In the genomic region with DNA sequence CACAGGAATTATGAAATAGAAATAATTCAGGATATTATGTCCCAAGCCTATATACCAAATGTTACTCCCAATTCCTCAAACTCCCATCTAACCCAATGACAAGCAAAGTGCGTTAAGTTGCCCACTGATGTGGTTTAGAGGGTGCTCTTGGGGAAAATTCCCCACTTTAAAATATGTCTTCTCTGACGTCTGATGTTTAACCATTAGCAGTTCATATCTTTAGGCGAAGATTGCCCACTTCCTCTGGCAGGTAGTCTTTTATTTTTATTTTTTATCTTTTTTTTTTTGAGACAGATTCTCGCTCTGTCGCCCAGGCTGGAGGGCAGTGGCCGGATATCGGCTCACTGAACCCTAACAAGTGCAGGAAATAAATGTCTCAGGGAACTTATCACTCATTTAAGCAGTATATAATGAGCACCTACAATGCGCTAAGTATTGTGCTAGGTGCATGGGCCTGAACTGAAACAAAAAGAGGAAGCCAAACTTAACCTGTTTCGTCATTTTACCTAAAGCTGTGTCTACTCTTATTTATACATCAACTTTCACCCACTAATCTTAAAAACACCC, we compare ENCODE assay signal across 8 cellular contexts. TPM values are rescaled to one million over a fixed set of nuclear protein-coding genes. Genes with fewer than 3 reads are reported as not detected.
DNase-seq lines count a peak whose midpoint lies in the region; ATAC-seq and TF ChIP-seq lines count a peak whose summit lies in the region.

No MANE protein-coding gene starts in this region.

- H3K36me3 ChIP-seq in cardiac muscle cell, result no peaks in the 10 kb centered on the region

- H3K9me3 ChIP-seq in cardiac muscle cell (ENCODE audit: low read depth), result no peaks in the 10 kb centered on the region

- TF ChIP-seq CTCF in cardiac muscle cell (IDR thresholded peaks at IDR 0.05; ENCODE audit: low read depth, low read length), result no peak

- intact Hi-C loops in Right ventricle myocardium inferior (cut with DNase I), result loop anchor here (10.0 kb wide), 1 partner anchor 197 kb away; a partner anchor contains a TSS

- H3K4me3 Mint-ChIP-seq in IgD-negative memory B cell (peak overlapping the region; percentile 82 to 99 (median 96)), naive B cell (peak overlapping the region; percentile 94 to 100 (median 98))
- H3K4me3 Mint-ChIP-seq in activated naive CD4-positive, alpha-beta T cell treated with anti-CD3 and anti-CD28 coated beads, Interleukin-2, amount 50 U/mL, for 24 hours, result peak overlapping the region; percentile 98

- DNase-seq in cardiac muscle cell (ENCODE audit: low read depth in 1 of 2, low spot score in 1 of 2) (no peak), Right ventricle myocardium inferior (ENCODE audit: missing footprints) (no peak), naive B cell (peak; percentile 88), hypothalamus (lab: John Stamatoyannopoulos, UW) (no peak), anterior cingulate cortex (lab: John Stamatoyannopoulos, UW) (no peak), NK-92 (lab: John Stamatoyannopoulos, UW; ENCODE audit: unreplicated experiment) (no peak)

- peak overlapping the region; percentile 91 to 99 (median 99) for H3K27ac Mint-ChIP-seq in IgD-negative memory B cell
- peak overlapping the region; percentile 92 for H3K27ac Mint-ChIP-seq in activated naive CD4-positive, alpha-beta T cell treated with anti-CD3 and anti-CD28 coated beads, Interleukin-2, amount 50 U/mL, for 24 hours
- H3K27ac Mint-ChIP-seq in naive B cell, result peak overlapping the region; percentile 99 to 100 (median 100)

- no peak overlapping the region for H3K4me3 ChIP-seq in cardiac muscle cell

- H3K36me3 Mint-ChIP-seq in IgD-negative memory B cell (peaks cover 2% of the 10 kb centered on the region), naive B cell (peaks cover 0 to 7% of the 10 kb centered on the region in 2 donors)
- H3K36me3 Mint-ChIP-seq in activated naive CD4-positive, alpha-beta T cell treated with anti-CD3 and anti-CD28 coated beads, Interleukin-2, amount 50 U/mL, for 24 hours, result peaks cover 2% of the 10 kb centered on the region

- peaks cover 12% of the 10 kb centered on the region for H3K27me3 ChIP-seq in cardiac muscle cell

- no peak for ATAC-seq in Right ventricle myocardium inferior
- peak; percentile 49 to 52 for ATAC-seq in naive B cell (ENCODE audit: low read depth in 2 of 2)

- H3K4me1 Mint-ChIP-seq in IgD-negative memory B cell, result peaks cover 29 to 34% (median 31%) of the 10 kb centered on the region in 3 donors
- H3K4me1 Mint-ChIP-seq in activated naive CD4-positive, alpha-beta T cell treated with anti-CD3 and anti-CD28 coated beads, Interleukin-2, amount 50 U/mL, for 24 hours, result peaks cover 54% of the 10 kb centered on the region
- H3K4me1 Mint-ChIP-seq in naive B cell, result peaks cover 46 to 53% (median 52%) of the 10 kb centered on the region in 3 donors

- no peaks in the 10 kb centered on the region for H3K4me1 ChIP-seq in cardiac muscle cell (ENCODE audit: low read depth)

- H3K27me3 Mint-ChIP-seq in IgD-negative memory B cell (no peaks in the 10 kb centered on the region), naive B cell (no peaks in the 10 kb centered on the region)
- no peaks in the 10 kb centered on the region for H3K27me3 Mint-ChIP-seq in activated naive CD4-positive, alpha-beta T cell treated with anti-CD3 and anti-CD28 coated beads, Interleukin-2, amount 50 U/mL, for 24 hours

- H3K27ac ChIP-seq in cardiac muscle cell, result peak overlapping the region; percentile 79

- H3K9me3 Mint-ChIP-seq in IgD-negative memory B cell (no peaks in the 10 kb centered on the region), naive B cell (no peaks in the 10 kb centered on the region)
- no peaks in the 10 kb centered on the region for H3K9me3 Mint-ChIP-seq in activated naive CD4-positive, alpha-beta T cell treated with anti-CD3 and anti-CD28 coated beads, Interleukin-2, amount 50 U/mL, for 24 hours

RNA-seq across cellular contexts. Expression of a gene that starts 1.3 kb away (rescaled TPM):
- 3.7 and 5.2 TPM in 2 replicates for total RNA-seq in cardiac muscle cell
- polyA plus RNA-seq in cardiac muscle cell, result 4.5 and 4.9 TPM in 2 replicates
- total RNA-seq in Right ventricle myocardium inferior, result 10.6 TPM
- polyA plus RNA-seq in IgD-negative memory B cell, result 29.4 TPM
- polyA plus RNA-seq in naive B cell (ENCODE audit: low read depth in 6 of 6), result 10 to 100 TPM; 50.1 to 71.6 (median 65.3) TPM
